Comparison of ENCODE assay signal across 12 cellular contexts in the genomic region with DNA sequence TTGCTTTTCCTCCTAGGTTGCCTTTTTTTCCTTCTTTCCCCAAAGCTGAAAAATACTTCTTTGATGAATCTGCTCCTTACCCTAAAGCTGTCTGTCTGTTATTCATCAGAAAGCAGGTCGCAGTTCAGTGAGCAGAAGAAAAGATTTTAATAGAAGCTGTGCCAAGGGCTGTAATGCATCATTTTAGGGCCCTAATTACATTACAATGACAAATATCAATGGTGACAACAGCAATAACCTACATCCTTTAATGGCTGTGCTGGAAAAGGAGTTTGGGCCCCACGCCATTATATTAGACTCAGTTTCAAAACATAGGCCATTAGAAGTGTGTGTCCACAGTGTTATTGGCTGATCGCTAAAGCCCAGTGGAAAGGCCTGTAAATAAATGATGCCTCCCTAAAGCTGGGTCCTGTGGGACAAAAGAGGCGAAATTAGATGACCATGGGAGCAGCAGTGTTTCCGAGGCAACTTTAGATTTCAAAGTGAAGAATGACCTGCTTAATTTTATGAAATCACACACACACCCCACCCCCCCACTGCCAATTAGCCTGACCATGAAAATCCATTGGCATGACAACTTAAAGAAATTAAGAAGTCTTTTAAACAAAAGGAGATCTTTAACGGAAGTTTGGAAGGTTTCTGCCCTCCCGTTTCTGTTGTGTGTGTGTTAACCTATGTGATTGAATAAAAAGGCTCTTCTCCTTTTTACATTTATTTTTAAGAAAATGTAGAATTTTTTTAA. TPM values are rescaled to one million over a fixed set of nuclear protein-coding genes. Genes with fewer than 3 reads are reported as not detected.
A peak's percentile ranks its signal among the peaks of the same experiment; 100 is the strongest.
DNase-seq lines count a peak whose midpoint lies in the region; ATAC-seq and TF ChIP-seq lines count a peak whose summit lies in the region.
"Had no signal": no experiment of that assay in that cellular context is flagged by ENCODE, and none has a peak within 500 bp of the region (broad histone marks: within the 10 kb centered on the region; RNA-seq: fewer than 3 reads in every experiment).

No MANE protein-coding gene starts in this region.

- H3K27ac Mint-ChIP-seq in endodermal cell, result no peak overlapping the region
- H3K27ac Mint-ChIP-seq in osteocyte (ENCODE audit: unreplicated experiment), result peak overlapping the region; percentile 76
- H3K27ac Mint-ChIP-seq in activated naive CD4-positive, alpha-beta T cell treated with anti-CD3 and anti-CD28 coated beads, Interleukin-2, amount 50 U/mL, for 72 hours, result no peak overlapping the region
- H3K27ac Mint-ChIP-seq: T-helper 1 cell treated with Interleukin-12 subunit alpha and Interleukin-12 subunit beta and Interleukin-4 antibody, amounts not matched to agents 30 μg/mL and 1 μg/mL, for 36 hours had no signal

- ATAC-seq in HG02763 (IDR thresholded peaks at IDR 0.05; ENCODE audit: unreplicated experiment) (no peak), HG02642 (IDR thresholded peaks at IDR 0.05; ENCODE audit: poor library complexity, unreplicated experiment) (no peak), GM19467 (IDR thresholded peaks at IDR 0.05; ENCODE audit: unreplicated experiment) (no peak)
- no peak for ATAC-seq in activated naive CD4-positive, alpha-beta T cell treated with anti-CD3 and anti-CD28 coated beads, Interleukin-2, amount 50 U/mL, for 72 hours
- ATAC-seq: esophagus mucosa had no signal

- 61 to 82% methylated on average over 2 to 7 of the region's 7 CpGs for WGBS in endodermal cell (ENCODE audit: insufficient coverage in 1 of 2, insufficient read length in 1 of 2), 2 experiments

- no peak overlapping the region for H3K9ac ChIP-seq in endodermal cell (ENCODE audit: extremely low read depth, low read length, poor library complexity, severe bottlenecking)

- H3K4me1 ChIP-seq in endodermal cell (ENCODE audit: control insufficient read depth, insufficient read depth, low read length), result no peaks in the 10 kb centered on the region

- H3K9me3 Mint-ChIP-seq in endodermal cell (peaks cover 11% of the 10 kb centered on the region), osteocyte (ENCODE audit: unreplicated experiment) (no peaks in the 10 kb centered on the region)
- H3K9me3 Mint-ChIP-seq in activated naive CD4-positive, alpha-beta T cell treated with anti-CD3 and anti-CD28 coated beads, Interleukin-2, amount 50 U/mL, for 72 hours, result peaks cover 0 to 9% of the 10 kb centered on the region in 2 donors

- H3K27ac ChIP-seq in endodermal cell (ENCODE audit: low read depth, low read length), result peak overlapping the region; percentile 95
- H3K27ac ChIP-seq: suprapubic skin had no signal

- H3K4me1 Mint-ChIP-seq in endodermal cell (peaks cover 9% of the 10 kb centered on the region), osteocyte (ENCODE audit: unreplicated experiment) (peaks cover 59% of the 10 kb centered on the region)

- H3K36me3 ChIP-seq in endodermal cell (ENCODE audit: control insufficient read depth, insufficient read depth, low read length), result no peaks in the 10 kb centered on the region
- H3K36me3 ChIP-seq: suprapubic skin had no signal

- peaks cover 11% of the 10 kb centered on the region for H3K36me3 Mint-ChIP-seq in endodermal cell (ENCODE audit: low read depth)
- H3K36me3 Mint-ChIP-seq in osteocyte (ENCODE audit: unreplicated experiment), result peaks cover 18% of the 10 kb centered on the region
- peaks cover 13 to 23% of the 10 kb centered on the region in 2 donors for H3K36me3 Mint-ChIP-seq in activated naive CD4-positive, alpha-beta T cell treated with anti-CD3 and anti-CD28 coated beads, Interleukin-2, amount 50 U/mL, for 72 hours

- H3K27me3 Mint-ChIP-seq in endodermal cell (ENCODE audit: insufficient read depth), result no peaks in the 10 kb centered on the region
- no peaks in the 10 kb centered on the region for H3K27me3 Mint-ChIP-seq in osteocyte (ENCODE audit: unreplicated experiment)

- H3K4me3 Mint-ChIP-seq in endodermal cell (no peak overlapping the region), osteocyte (ENCODE audit: unreplicated experiment) (no peak overlapping the region)
- H3K4me3 Mint-ChIP-seq: T-helper 1 cell treated with Interleukin-12 subunit alpha and Interleukin-12 subunit beta and Interleukin-4 antibody, amounts not matched to agents 30 μg/mL and 1 μg/mL, for 36 hours had no signal

- peak; percentile 87 for DNase-seq in EH (ENCODE audit: low read depth)
- DNase-seq in NCI-H2081 treated with DMSO at 0.1 percent for 48 hours (lab: John Stamatoyannopoulos, UW), result peak; percentile 24
- DNase-seq in endodermal cell, result no peak
- no peak for DNase-seq in osteocyte (ENCODE audit: extremely low spot score, unreplicated experiment)
- DNase-seq in activated naive CD4-positive, alpha-beta T cell treated with anti-CD3 and anti-CD28 coated beads, Interleukin-2, amount 50 U/mL, for 72 hours (ENCODE audit: low spot score in 2 of 2), result no peak
- DNase-seq: left cardiac atrium had no signal

- H3K4me3 ChIP-seq in endodermal cell (ENCODE audit: low read length), result no peak overlapping the region
- H3K4me3 ChIP-seq: suprapubic skin had no signal

- peaks cover 5% of the 10 kb centered on the region for H3K9me3 ChIP-seq in endodermal cell (ENCODE audit: control insufficient read depth, low read length)
- H3K9me3 ChIP-seq: suprapubic skin had no signal

- H3K27me3 ChIP-seq in endodermal cell (ENCODE audit: control insufficient read depth, insufficient read depth, low read length, poor library complexity, severe bottlenecking), result no peaks in the 10 kb centered on the region
- H3K27me3 ChIP-seq: suprapubic skin had no signal

- no peak for TF ChIP-seq CTCF in endodermal cell (conservative IDR thresholded peaks at IDR 0.05)
- TF ChIP-seq CTCF in osteocyte (IDR thresholded peaks at IDR 0.05), result no peak

RNA-seq across cellular contexts. Expression of gene TLE4, which starts 38.4 kb away (rescaled TPM):
- total RNA-seq in endodermal cell (10 to 100 TPM; 16.7 to 25.5 TPM), osteocyte (102 and 115 TPM in 2 replicates)
- polyA plus RNA-seq in endodermal cell (2013, experiment 1 of 2), result 101 TPM
- polyA plus RNA-seq in endodermal cell (2013, experiment 2 of 2), result 102 TPM
- 10 to 100 TPM; 19.5 to 20.9 TPM for total RNA-seq in activated naive CD4-positive, alpha-beta T cell treated with anti-CD3 and anti-CD28 coated beads, Interleukin-2, amount 50 U/mL, for 72 hours

Comparison
In these comparisons a context has a peak if more than half of its experiments do, and no peak if none do; other contexts are left out.
1. DNase-seq: peak in EH (single experiment) and NCI-H2081 treated with DMSO at 0.1 percent for 48 hours (single experiment); none in endodermal cell (single experiment), osteocyte (single experiment) and activated naive CD4-positive, alpha-beta T cell treated with anti-CD3 and anti-CD28 coated beads, Interleukin-2, amount 50 U/mL, for 72 hours (0 of 2).